8 cellular contexts compared by ENCODE assay signal in genomic region chr1:226626577-226626956, GRCh38.
A peak's percentile ranks its signal among the peaks of the same experiment; 100 is the strongest.
DNase-seq lines count a peak whose midpoint lies in the region; ATAC-seq and TF ChIP-seq lines count a peak whose summit lies in the region.

No MANE protein-coding gene starts in this region.

- peak; percentile 82 for ATAC-seq in HG02973 (IDR thresholded peaks at IDR 0.05; ENCODE audit: unreplicated experiment)
- ATAC-seq in stimulated activated naive CD8-positive, alpha-beta T cell treated with anti-CD3 and anti-CD28 coated beads, Interleukin-15, Interleukin-2, amounts not matched to agents 100 U/mL and 50 U/mL, for 24 hours: peak; percentile 80

- no peak overlapping the region for H3K27ac Mint-ChIP-seq in nephron

- peaks cover 0 to 8% (median 3%) of the 10 kb centered on the region in 4 donors for H3K9me3 ChIP-seq in esophagus muscularis mucosa

- peaks cover 0 to 16% (median 6%) of the 10 kb centered on the region in 4 donors for H3K36me3 ChIP-seq in esophagus muscularis mucosa

- no peaks in the 10 kb centered on the region for H3K27me3 ChIP-seq in esophagus muscularis mucosa

- no peak for TF ChIP-seq EP300 in esophagus muscularis mucosa (IDR thresholded peaks at IDR 0.05)

- H3K36me3 Mint-ChIP-seq in nephron (ENCODE audit: low read depth): no peaks in the 10 kb centered on the region

- no peak for TF ChIP-seq POLR2A in esophagus muscularis mucosa (IDR thresholded peaks at IDR 0.05; ENCODE audit: low read depth)

- peak; percentile 50 for DNase-seq in NK-92 treated with Interleukin-12 subunit alpha and Interleukin-12 subunit beta, amount 100 ng/mL, for 24 hours (lab: John Stamatoyannopoulos, UW)
- DNase-seq in NK-92 (lab: John Stamatoyannopoulos, UW; ENCODE audit: unreplicated experiment) (no peak), OCI-M2 (lab: John Stamatoyannopoulos, UW; ENCODE audit: unreplicated experiment) (peak; percentile 7), esophagus muscularis mucosa (ENCODE audit: extremely low spot score) (peak; percentile 96)
- peak; percentile 84 for DNase-seq in activated T-cell treated with anti-CD3 and anti-CD28 coated beads, Interleukin-2, amount 50 U/mL, for 1 hour
- peak; percentile 86 for DNase-seq in stimulated activated naive CD8-positive, alpha-beta T cell treated with anti-CD3 and anti-CD28 coated beads, Interleukin-15, Interleukin-2, amounts not matched to agents 100 U/mL and 50 U/mL, for 24 hours

- H3K27me3 Mint-ChIP-seq in nephron (ENCODE audit: low read depth): peaks cover 15% of the 10 kb centered on the region

- H3K4me1 ChIP-seq in esophagus muscularis mucosa: peaks cover 10 to 39% (median 34%) of the 10 kb centered on the region in 4 donors

- H3K27ac ChIP-seq in esophagus muscularis mucosa (replicated peaks in 1 of 4): peak overlapping the region in 2 of 4 donors; percentile 55 to 66

- TF ChIP-seq CTCF in esophagus muscularis mucosa (IDR thresholded peaks at IDR 0.05): peak in 2 of 3 experiments; percentile 95 to 99
- TF ChIP-seq CTCF in nephron (IDR thresholded peaks at IDR 0.05; ENCODE audit: unreplicated experiment in 3 of 3): peak; percentile 80 to 91 (median 81)

- no peak overlapping the region for H3K4me3 Mint-ChIP-seq in nephron

- H3K4me3 ChIP-seq in esophagus muscularis mucosa: peak overlapping the region in 1 of 4 donors; percentile 32

- peaks cover 29% of the 10 kb centered on the region for H3K4me1 Mint-ChIP-seq in nephron

- peaks cover 5% of the 10 kb centered on the region for H3K9me3 Mint-ChIP-seq in nephron

- intact Hi-C loops in esophagus muscularis mucosa (cut with DNase I): loop anchor here (5.0 kb wide), 1 partner anchor 79 kb away; the partner anchor contains the start of gene STUM

- WGBS in esophagus muscularis mucosa: 0% methylated on average over 10 of the region's 11 CpGs
